Comparison of ENCODE assay signal across 2 cellular contexts in the genomic region with DNA sequence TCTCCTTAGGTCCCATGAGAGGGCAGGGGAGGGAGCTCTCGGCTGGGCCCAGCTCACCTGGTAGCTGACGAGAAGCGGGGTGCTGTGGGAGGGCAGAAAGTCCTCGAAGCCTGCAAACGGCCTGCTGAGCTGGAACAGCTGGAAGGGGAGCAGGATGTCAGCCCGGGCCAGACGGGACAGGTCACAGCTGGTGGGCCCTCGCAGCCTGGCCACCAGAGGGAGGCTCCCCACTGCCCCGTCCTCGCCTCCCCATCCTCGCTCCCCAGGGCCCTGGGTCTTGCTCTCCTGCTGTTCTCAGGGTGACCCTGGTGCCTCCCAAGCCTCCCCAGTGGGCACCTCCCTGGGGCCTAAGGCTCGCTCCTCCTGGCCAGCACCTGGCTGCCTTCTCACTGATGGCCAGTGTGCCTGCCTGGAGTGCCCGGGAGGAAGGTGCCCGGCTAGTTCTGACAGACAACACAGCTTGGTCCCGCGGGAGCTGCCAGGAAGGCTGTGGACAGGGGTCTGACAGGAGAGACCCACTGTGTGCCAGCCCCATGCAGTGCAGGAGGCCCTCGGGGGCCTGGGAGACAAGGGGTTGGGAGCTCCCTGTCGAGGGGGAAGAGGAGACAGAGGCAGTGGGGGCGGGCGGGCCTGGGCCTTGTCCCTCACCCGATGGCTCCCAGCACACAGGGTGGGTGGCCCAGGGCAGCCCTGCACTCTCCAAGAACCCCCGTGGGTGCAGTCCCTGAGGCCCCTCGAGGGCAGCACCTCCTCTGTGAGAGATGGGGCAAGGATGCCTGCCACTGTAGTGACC.
TF ChIP-seq lines count a peak whose summit lies in the region.

No MANE protein-coding gene starts in this region.

TF ChIP-seq in A549, 52 proteins besides CTCF, POLR2A, EP300 and RAD21:
- TF ChIP-seq PHF8 (IDR thresholded peaks at IDR 0.05; ENCODE audit: borderline replicate concordance, low read depth) (no peak), POLR2AphosphoS2 (conservative IDR thresholded peaks at IDR 0.05; ENCODE audit: low read length) (no peak), MAZ (IDR thresholded peaks at IDR 0.05; ENCODE audit: borderline replicate concordance, low read depth, low read length) (no peak), BCL3 (IDR thresholded peaks at IDR 0.05) (no peak), ZC3H11A (IDR thresholded peaks at IDR 0.05) (no peak), MYC (IDR thresholded peaks at IDR 0.05; ENCODE audit: borderline replicate concordance, low read length) (no peak), E2F6 (IDR thresholded peaks at IDR 0.05; ENCODE audit: borderline replicate concordance, low read depth) (no peak), NFE2L2 (conservative IDR thresholded peaks at IDR 0.05; ENCODE audit: low read length) (no peak), HDAC2 (IDR thresholded peaks at IDR 0.05) (no peak), CBX8 (IDR thresholded peaks at IDR 0.05) (no peak), SMC3 (IDR thresholded peaks at IDR 0.05) (no peak), ZSCAN20 (CRISPR knock-in tag; IDR thresholded peaks at IDR 0.05) (no peak), TP53 (CRISPR knock-in tag; IDR thresholded peaks at IDR 0.05) (no peak), HOXB13 (CRISPR knock-in tag; IDR thresholded peaks at IDR 0.05; ENCODE audit: low read depth) (no peak), ELK1 (IDR thresholded peaks at IDR 0.05; ENCODE audit: low read depth, low read length) (no peak), FOXS1 (CRISPR knock-in tag; IDR thresholded peaks at IDR 0.05) (no peak)
- TF ChIP-seq, protein P1, sequence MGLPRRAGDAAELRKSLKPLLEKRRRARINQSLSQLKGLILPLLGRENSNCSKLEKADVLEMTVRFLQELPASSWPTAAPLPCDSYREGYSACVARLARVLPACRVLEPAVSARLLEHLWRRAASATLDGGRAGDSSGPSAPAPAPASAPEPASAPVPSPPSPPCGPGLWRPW (IDR thresholded peaks at IDR 0.05): no peak
- TF ChIP-seq, protein P2, sequence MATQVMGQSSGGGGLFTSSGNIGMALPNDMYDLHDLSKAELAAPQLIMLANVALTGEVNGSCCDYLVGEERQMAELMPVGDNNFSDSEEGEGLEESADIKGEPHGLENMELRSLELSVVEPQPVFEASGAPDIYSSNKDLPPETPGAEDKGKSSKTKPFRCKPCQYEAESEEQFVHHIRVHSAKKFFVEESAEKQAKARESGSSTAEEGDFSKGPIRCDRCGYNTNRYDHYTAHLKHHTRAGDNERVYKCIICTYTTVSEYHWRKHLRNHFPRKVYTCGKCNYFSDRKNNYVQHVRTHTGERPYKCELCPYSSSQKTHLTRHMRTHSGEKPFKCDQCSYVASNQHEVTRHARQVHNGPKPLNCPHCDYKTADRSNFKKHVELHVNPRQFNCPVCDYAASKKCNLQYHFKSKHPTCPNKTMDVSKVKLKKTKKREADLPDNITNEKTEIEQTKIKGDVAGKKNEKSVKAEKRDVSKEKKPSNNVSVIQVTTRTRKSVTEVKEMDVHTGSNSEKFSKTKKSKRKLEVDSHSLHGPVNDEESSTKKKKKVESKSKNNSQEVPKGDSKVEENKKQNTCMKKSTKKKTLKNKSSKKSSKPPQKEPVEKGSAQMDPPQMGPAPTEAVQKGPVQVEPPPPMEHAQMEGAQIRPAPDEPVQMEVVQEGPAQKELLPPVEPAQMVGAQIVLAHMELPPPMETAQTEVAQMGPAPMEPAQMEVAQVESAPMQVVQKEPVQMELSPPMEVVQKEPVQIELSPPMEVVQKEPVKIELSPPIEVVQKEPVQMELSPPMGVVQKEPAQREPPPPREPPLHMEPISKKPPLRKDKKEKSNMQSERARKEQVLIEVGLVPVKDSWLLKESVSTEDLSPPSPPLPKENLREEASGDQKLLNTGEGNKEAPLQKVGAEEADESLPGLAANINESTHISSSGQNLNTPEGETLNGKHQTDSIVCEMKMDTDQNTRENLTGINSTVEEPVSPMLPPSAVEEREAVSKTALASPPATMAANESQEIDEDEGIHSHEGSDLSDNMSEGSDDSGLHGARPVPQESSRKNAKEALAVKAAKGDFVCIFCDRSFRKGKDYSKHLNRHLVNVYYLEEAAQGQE (IDR thresholded peaks at IDR 0.05): no peak

TF ChIP-seq in IMR-90, 13 proteins besides CTCF, POLR2A, EP300 and RAD21:
- TF ChIP-seq MAFK (IDR thresholded peaks at IDR 0.05; ENCODE audit: low read depth, low read length) (no peak), NFE2L2 (IDR thresholded peaks at IDR 0.05; ENCODE audit: low read depth, low read length) (no peak), ELK1 (IDR thresholded peaks at IDR 0.05; ENCODE audit: borderline replicate concordance, low read depth, low read length) (no peak)
